21 cellular contexts compared by ENCODE assay signal in the genomic region with DNA sequence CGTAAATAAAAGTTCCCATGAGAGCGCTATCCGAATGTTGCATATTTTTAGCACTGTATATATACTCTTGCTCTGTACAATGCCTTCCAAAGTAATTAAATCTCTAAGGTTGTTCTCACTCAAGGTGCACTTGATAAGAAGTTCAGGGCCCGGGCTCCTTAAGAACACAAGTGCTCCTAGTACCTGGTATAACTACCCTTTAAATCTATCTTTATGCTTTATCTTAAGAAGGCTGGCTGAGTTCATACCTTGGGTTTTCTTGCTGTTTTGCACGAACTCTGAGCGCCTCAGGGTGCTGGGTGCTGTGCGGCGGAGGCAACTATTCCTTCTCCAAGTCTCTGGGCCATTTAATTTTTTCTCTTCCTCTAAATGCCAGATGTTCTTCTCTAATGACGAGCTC.
A peak's percentile ranks its signal among the peaks of the same experiment; 100 is the strongest.
DNase-seq lines count a peak whose midpoint lies in the region; ATAC-seq, FAIRE-seq and TF ChIP-seq lines count a peak whose summit lies in the region.
"Had no signal": no experiment of that assay in that cellular context is flagged by ENCODE, and none has a peak within 500 bp of the region (broad histone marks: within the 10 kb centered on the region; RNA-seq: fewer than 3 reads in every experiment).

No MANE protein-coding gene starts in this region.

- TF ChIP-seq POLR2A in endothelial cell of umbilical vein (IDR thresholded peaks at IDR 0.05; ENCODE audit: low read depth, low read length) (no peak), transverse colon (IDR thresholded peaks at IDR 0.05) (no peak)

- H3K36me3 ChIP-seq in PC-9 (ENCODE audit: low read depth) (no peaks in the 10 kb centered on the region), endothelial cell of umbilical vein (ENCODE audit: control insufficient read depth in 2 of 2, extremely low read depth in 1 of 2, insufficient read depth in 2 of 2, low read length in 2 of 2) (peaks cover 2 to 8% of the 10 kb centered on the region in 2 experiments), transverse colon (no peaks in the 10 kb centered on the region)
- H3K36me3 ChIP-seq: BE2C had no signal

- WGBS in transverse colon (ENCODE audit: low coverage in 1 of 2), 2 donors = 41 to 56% methylated on average over 9 of the region's 9 CpGs

- H3K27ac ChIP-seq in PC-9 = peak overlapping the region; percentile 98
- no peak overlapping the region for H3K27ac ChIP-seq in endothelial cell of umbilical vein (ENCODE audit: insufficient read depth, low read depth, low read length)
- H3K27ac ChIP-seq in transverse colon = peak overlapping the region; percentile 84 to 88 (median 87)
- H3K27ac ChIP-seq: KMS-11, testis had no signal

- POLR2A ChIA-PET in PC-9 (lab: Charles Lee; ENCODE audit: unreplicated experiment) (interaction anchor here (0.6 kb wide), 1 partner anchor 59 kb away, joined by 6 read pairs; no protein-coding TSS in a partner anchor), endothelial cell of umbilical vein (lab: Charles Lee) (interaction anchor here (1.9 kb wide), 1 partner anchor 37 kb away, joined by 5 read pairs; no protein-coding TSS in a partner anchor)

- H2AFZ ChIP-seq in PC-9 (no peak overlapping the region), endothelial cell of umbilical vein (ENCODE audit: low read depth, low read length) (no peak overlapping the region)

- in situ Hi-C loops in transverse colon (cut with MboI; ENCODE audit: low pct_ligation_motif_present in 1 of 4, low pct_unique_long_range_greater_than_20kb in 1 of 4, low sequenced_read_pairs in 3 of 4) = no loop called here

- H3K9me3 Mint-ChIP-seq in mesothelial cell of epicardium = no peaks in the 10 kb centered on the region
- H3K9me3 Mint-ChIP-seq in activated naive CD4-positive, alpha-beta T cell treated with anti-CD3 and anti-CD28 coated beads for 36 hours = no peaks in the 10 kb centered on the region
- H3K9me3 Mint-ChIP-seq: central memory CD8-positive, alpha-beta T cell; natural killer cell treated with Interleukin-12 subunit alpha and Interleukin-12 subunit beta and Interleukin-15 and Interleukin-18, amount 100 ng/mL, for 72 hours; T-helper 1 cell treated with Interleukin-12 subunit alpha and Interleukin-12 subunit beta and Interleukin-4 antibody, amounts not matched to agents 30 μg/mL and 1 μg/mL, for 36 hours had no signal

- H3K79me2 ChIP-seq in PC-9 (ENCODE audit: low read depth) = peaks cover 70% of the 10 kb centered on the region
- H3K79me2 ChIP-seq in endothelial cell of umbilical vein (ENCODE audit: control insufficient read depth, insufficient read depth, low read length) = peaks cover 81% of the 10 kb centered on the region

- peaks cover 74% of the 10 kb centered on the region for H3K4me1 Mint-ChIP-seq in mesothelial cell of epicardium
- H3K4me1 Mint-ChIP-seq in activated naive CD4-positive, alpha-beta T cell treated with anti-CD3 and anti-CD28 coated beads for 36 hours (ENCODE audit: low read depth) = peaks cover 20% of the 10 kb centered on the region
- H3K4me1 Mint-ChIP-seq: central memory CD8-positive, alpha-beta T cell had no signal

- no peak for TF ChIP-seq EP300 in transverse colon (IDR thresholded peaks at IDR 0.05; ENCODE audit: low read depth)

- dilution Hi-C loops in endothelial cell of umbilical vein (cut with MboI; ENCODE audit: extremely low pct_ligation_motif_present, low sequenced_read_pairs) = no loop called here

- no peaks in the 10 kb centered on the region for H3K36me3 Mint-ChIP-seq in mesothelial cell of epicardium
- H3K36me3 Mint-ChIP-seq in activated naive CD4-positive, alpha-beta T cell treated with anti-CD3 and anti-CD28 coated beads for 36 hours (ENCODE audit: low read depth) = no peaks in the 10 kb centered on the region
- H3K36me3 Mint-ChIP-seq: natural killer cell treated with Interleukin-12 subunit alpha and Interleukin-12 subunit beta and Interleukin-15 and Interleukin-18, amount 100 ng/mL, for 72 hours had no signal

- intact Hi-C loops in PC-9 (cut with micrococcal nuclease; ENCODE audit: unreplicated experiment) = no loop called here
- intact Hi-C loops in endothelial cell of umbilical vein (cut with micrococcal nuclease) = loop anchor here (1.0 kb wide), 1 partner anchor 8 kb away; no protein-coding TSS in a partner anchor
- intact Hi-C loops in transverse colon (cut with DNase I; ENCODE audit: low total_unique reads) = no loop called here
- intact Hi-C loops in activated naive CD4-positive, alpha-beta T cell treated with anti-CD3 and anti-CD28 coated beads for 36 hours (cut with micrococcal nuclease) = no loop called here

- DNase-seq in PC-9 = no peak
- no peak for DNase-seq in endothelial cell of umbilical vein (ENCODE audit: low read depth, low spot score)
- DNase-seq in mesothelial cell of epicardium (ENCODE audit: low spot score in 2 of 2, unreplicated experiment in 2 of 2) = no peak
- no peak for DNase-seq in transverse colon
- no peak for DNase-seq in NCI-H2171 (lab: John Stamatoyannopoulos, UW)
- DNase-seq in activated naive CD4-positive, alpha-beta T cell treated with anti-CD3 and anti-CD28 coated beads for 36 hours = no peak
- DNase-seq: activated CD4-positive, alpha-beta T cell treated with anti-CD3 and anti-CD28 coated beads, Interleukin-2, amount 50 U/mL, for 4 hours; activated effector memory CD4-positive, alpha-beta T cell treated with anti-CD3 and anti-CD28 coated beads, Interleukin-2, amount 50 U/mL, for 16 hours; BE2C; COR-L47; effector CD4-positive, alpha-beta T cell; mammary epithelial cell; NCI-H1048; NCI-H2029 treated with DMSO at 0.1 percent for 48 hours; NCI-H524; testis had no signal

- H3K9me2 ChIP-seq in PC-9 (ENCODE audit: insufficient read depth) = no peaks in the 10 kb centered on the region

- no TSS peak for BruUV-seq in PC-9 (replicated peaks; lab: Mats Ljungman, UMichigan)
- BruUV-seq in endothelial cell of umbilical vein (replicated peaks; lab: Mats Ljungman, UMichigan) = no TSS peak

- peaks cover 34% of the 10 kb centered on the region for H3K4me1 ChIP-seq in PC-9 (replicated peaks; ENCODE audit: insufficient read depth)
- H3K4me1 ChIP-seq in endothelial cell of umbilical vein (ENCODE audit: control insufficient read depth, extremely low read depth, insufficient read depth, low read length) = peaks cover 82% of the 10 kb centered on the region
- peaks cover 4 to 58% (median 31%) of the 10 kb centered on the region in 4 donors for H3K4me1 ChIP-seq in transverse colon
- H3K4me1 ChIP-seq: BE2C had no signal

- H4K20me1 ChIP-seq in PC-9 (ENCODE audit: insufficient read depth) (peaks cover 13% of the 10 kb centered on the region; the same call in 1 of the 2 replicates), endothelial cell of umbilical vein (replicated peaks; ENCODE audit: control insufficient read depth, extremely low read depth, insufficient read depth, low read length) (no peaks in the 10 kb centered on the region)

- H3K27ac Mint-ChIP-seq in mesothelial cell of epicardium = peak overlapping the region; percentile 98
- H3K27ac Mint-ChIP-seq in activated naive CD4-positive, alpha-beta T cell treated with anti-CD3 and anti-CD28 coated beads for 36 hours = no peak overlapping the region
- H3K27ac Mint-ChIP-seq: natural killer cell treated with Interleukin-12 subunit alpha and Interleukin-12 subunit beta and Interleukin-15 and Interleukin-18, amount 100 ng/mL, for 72 hours; T-helper 1 cell treated with Interleukin-12 subunit alpha and Interleukin-12 subunit beta and Interleukin-4 antibody, amounts not matched to agents 30 μg/mL and 1 μg/mL, for 36 hours had no signal

- no peak for ATAC-seq in GM21447 (IDR thresholded peaks at IDR 0.05; ENCODE audit: unreplicated experiment)
- ATAC-seq: natural killer cell treated with Interleukin-12 subunit alpha and Interleukin-12 subunit beta and Interleukin-15 and Interleukin-18, amount 100 ng/mL, for 72 hours had no signal

- no peak for FAIRE-seq in endothelial cell of umbilical vein (lab: Jason Lieb, UNC)

- H3K9me3 ChIP-seq in PC-9 (ENCODE audit: insufficient read depth, low read depth) = no peaks in the 10 kb centered on the region
- no peaks in the 10 kb centered on the region for H3K9me3 ChIP-seq in endothelial cell of umbilical vein (replicated peaks; ENCODE audit: control insufficient read depth, insufficient read depth, low read length)
- H3K9me3 ChIP-seq in transverse colon = no peaks in the 10 kb centered on the region
- H3K9me3 ChIP-seq: BE2C, testis had no signal

- no peak for TF ChIP-seq CTCF in PC-9 (conservative IDR thresholded peaks at IDR 0.05)
- no peak for TF ChIP-seq CTCF in endothelial cell of umbilical vein (IDR thresholded peaks at IDR 0.05; ENCODE audit: extremely low read depth in 1 of 2, insufficient read depth in 1 of 2, low read depth in 1 of 2, low read length in 2 of 2)
- no peak for TF ChIP-seq CTCF in mesothelial cell of epicardium (IDR thresholded peaks at IDR 0.05; ENCODE audit: unreplicated experiment)
- no peak for TF ChIP-seq CTCF in transverse colon (IDR thresholded peaks at IDR 0.05)

- CTCF ChIA-PET in PC-9 (lab: Charles Lee) (no interaction called here), endothelial cell of umbilical vein (lab: Charles Lee) (interaction anchor here (1.4 to 1.6 kb wide), 3 partner anchors 36 to 116 kb away, joined by 3 to 5 read pairs (median 5); a partner anchor contains a TSS)
- CTCF ChIA-PET in activated naive CD4-positive, alpha-beta T cell treated with anti-CD3 and anti-CD28 coated beads for 36 hours (lab: Charles Lee) = no interaction called here

- H3F3A ChIP-seq in PC-9 (ENCODE audit: insufficient read depth, low read depth) = peaks cover 58% of the 10 kb centered on the region

- no peaks in the 10 kb centered on the region for H3K9me1 ChIP-seq in endothelial cell of umbilical vein (replicated peaks; ENCODE audit: control insufficient read depth, extremely low read depth, insufficient read depth, low read length)

- H3K9ac ChIP-seq in endothelial cell of umbilical vein (replicated peaks; ENCODE audit: extremely low read depth, insufficient read depth, low read length) = no peak overlapping the region
- H3K9ac ChIP-seq: KMS-11 had no signal

- H3K4me3 ChIP-seq in PC-9 = peak overlapping the region; percentile 87
- no peak overlapping the region for H3K4me3 ChIP-seq in endothelial cell of umbilical vein (replicated peaks in 1 of 3; ENCODE audit: insufficient read depth in 1 of 3, low read depth in 1 of 3, low read length in 3 of 3)
- peak overlapping the region; percentile 7 to 56 (median 44) for H3K4me3 ChIP-seq in transverse colon
- H3K4me3 ChIP-seq: testis had no signal

- H3K4me3 Mint-ChIP-seq in mesothelial cell of epicardium = peak overlapping the region; percentile 63
- no peak overlapping the region for H3K4me3 Mint-ChIP-seq in activated naive CD4-positive, alpha-beta T cell treated with anti-CD3 and anti-CD28 coated beads for 36 hours
- H3K4me3 Mint-ChIP-seq: central memory CD8-positive, alpha-beta T cell; natural killer cell treated with Interleukin-12 subunit alpha and Interleukin-12 subunit beta and Interleukin-15 and Interleukin-18, amount 100 ng/mL, for 72 hours; T-helper 1 cell treated with Interleukin-12 subunit alpha and Interleukin-12 subunit beta and Interleukin-4 antibody, amounts not matched to agents 30 μg/mL and 1 μg/mL, for 36 hours had no signal

- no peaks in the 10 kb centered on the region for H3K27me3 ChIP-seq in PC-9 (ENCODE audit: insufficient read depth, low read depth)
- H3K27me3 ChIP-seq in endothelial cell of umbilical vein (ENCODE audit: control insufficient read depth in 2 of 2, insufficient read depth in 2 of 2, low read length in 2 of 2) = no peaks in the 10 kb centered on the region
- H3K27me3 ChIP-seq in transverse colon = no peaks in the 10 kb centered on the region
- H3K27me3 ChIP-seq: BE2C, testis had no signal

- no peaks in the 10 kb centered on the region for H3K27me3 Mint-ChIP-seq in mesothelial cell of epicardium (ENCODE audit: low read depth)
- H3K27me3 Mint-ChIP-seq in activated naive CD4-positive, alpha-beta T cell treated with anti-CD3 and anti-CD28 coated beads for 36 hours (ENCODE audit: low read depth) = no peaks in the 10 kb centered on the region
- H3K27me3 Mint-ChIP-seq: central memory CD8-positive, alpha-beta T cell; natural killer cell treated with Interleukin-12 subunit alpha and Interleukin-12 subunit beta and Interleukin-15 and Interleukin-18, amount 100 ng/mL, for 72 hours had no signal

- H3K4me2 ChIP-seq in PC-9 (peak overlapping the region; percentile 98), endothelial cell of umbilical vein (ENCODE audit: insufficient read depth, low read length) (peak overlapping the region; percentile 33)
- H3K4me2 ChIP-seq: KMS-11 had no signal

Comparison
In these comparisons a context has a peak if more than half of its experiments do, and no peak if none do; other contexts are left out.
1. H3K4me3 ChIP-seq: peak in PC-9 (single experiment) and transverse colon (4 of 4); none in endothelial cell of umbilical vein (0 of 3).